Comparison of ENCODE assay signal across 8 cellular contexts in genomic region chr1:44036409-44037111, GRCh38. TPM values are rescaled to one million over a fixed set of nuclear protein-coding genes. Genes with fewer than 3 reads are reported as not detected.
DNase-seq lines count a peak whose midpoint lies in the region; ATAC-seq, FAIRE-seq and TF ChIP-seq lines count a peak whose summit lies in the region.

No MANE protein-coding gene starts in this region.

- H3K9me3 ChIP-seq in SJSA1 (replicated peaks) (no peaks in the 10 kb centered on the region), pancreas (no peaks in the 10 kb centered on the region), upper lobe of right lung (no peaks in the 10 kb centered on the region)

- 3 to 7% methylated on average over 6 of the region's 6 CpGs for WGBS in pancreas, 2 donors

- H3K4me3 ChIP-seq in SJSA1 = no peak overlapping the region
- H3K4me3 ChIP-seq in pancreas = no peak overlapping the region
- H3K4me3 ChIP-seq in upper lobe of right lung = no peak overlapping the region

- DNase-seq in DMS79 (lab: John Stamatoyannopoulos, UW) (peak; percentile 75), SJSA1 (ENCODE audit: low read depth in 1 of 2, low spot score in 2 of 2) (peak; percentile 56 to 73), foreskin melanocyte (peak; percentile 51), pancreas (peak; percentile 66 to 85 (median 72)), upper lobe of right lung (no peak)
- DNase-seq in activated gamma-delta T cell treated with anti-CD3 and anti-CD28 coated beads, Interleukin-2, amount 50 U/mL, for 16 hours (ENCODE audit: low read depth) = peak; percentile 48

- peak; percentile 91 for TF ChIP-seq CTCF in LNCAP (IDR thresholded peaks at IDR 0.05)
- TF ChIP-seq CTCF in pancreas (IDR thresholded peaks at IDR 0.05) = peak; percentile 53 to 78 (median 75)
- peak; percentile 83 for TF ChIP-seq CTCF in upper lobe of right lung (IDR thresholded peaks at IDR 0.05)

- ATAC-seq in pancreas (peak; percentile 78 to 94 (median 90)), upper lobe of right lung (peak; percentile 89), HG03045 (IDR thresholded peaks at IDR 0.05; ENCODE audit: unreplicated experiment) (no peak)

- intact Hi-C loops in pancreas (cut with DNase I) (loop anchor here in 1 of 3 donors (5.0 to 10.0 kb wide), 2 partner anchors 34 to 272 kb away; no protein-coding TSS in a partner anchor), upper lobe of right lung (cut with DNase I) (loop anchor here (5.0 kb wide), 1 partner anchor 34 kb away; no protein-coding TSS in a partner anchor)

- no peak for FAIRE-seq in pancreas (lab: Jason Lieb, UNC)

- H3K4me1 ChIP-seq in SJSA1 (replicated peaks) (no peaks in the 10 kb centered on the region; the same call in 1 of the 2 replicates), pancreas (peaks cover 0 to 10% (median 0%) of the 10 kb centered on the region in 3 donors), upper lobe of right lung (peaks cover 19% of the 10 kb centered on the region)

- H3K36me3 ChIP-seq in SJSA1 (no peaks in the 10 kb centered on the region), pancreas (no peaks in the 10 kb centered on the region), upper lobe of right lung (no peaks in the 10 kb centered on the region)

- H3K27me3 ChIP-seq in SJSA1 (replicated peaks) (no peaks in the 10 kb centered on the region), pancreas (no peaks in the 10 kb centered on the region), upper lobe of right lung (no peaks in the 10 kb centered on the region)

- H3K27ac ChIP-seq in SJSA1 = no peak overlapping the region
- H3K27ac ChIP-seq in pancreas = peak overlapping the region in 3 of 4 donors; percentile 31 to 53 (median 35)
- peak overlapping the region; percentile 58 for H3K27ac ChIP-seq in upper lobe of right lung

RNA-seq across cellular contexts. Expression of gene SLC6A9, which starts 5.3 kb away (rescaled TPM):
- total RNA-seq in SJSA1 (2014; rRNA removed; shearing (Covaris generic)) = 0.66 and 1.4 TPM in 2 replicates
- 10 to 100 TPM in 1 of 6 donors, 1 to 10 TPM in 5; 1.9 to 23.4 (median 4.2) TPM for total RNA-seq in pancreas
- polyA plus RNA-seq in pancreas = 1 to 10 TPM; 3.9 to 5.0 TPM
- total RNA-seq in upper lobe of right lung = 19.2 TPM

RNA-seq across cellular contexts. Expression of gene CCDC24, which starts 45.2 kb away (rescaled TPM):
- total RNA-seq in SJSA1 (2014; rRNA removed; shearing (Covaris generic)) = 1.7 and 4.1 TPM in 2 replicates
- total RNA-seq in pancreas (10 to 100 TPM in 1 of 6 donors, 1 to 10 TPM in 5; 3.9 to 13.2 (median 5.3) TPM), upper lobe of right lung (5.3 TPM)
- polyA plus RNA-seq in pancreas = 10 to 100 TPM; 39.2 to 45.9 TPM

RNA-seq across cellular contexts. Expression of gene B4GALT2, which starts 57.5 kb away (rescaled TPM):
- 70.2 and 81.8 TPM in 2 replicates for total RNA-seq in SJSA1 (2014; rRNA removed; shearing (Covaris generic))
- total RNA-seq in pancreas (10 to 100 TPM; 16.7 to 29.9 (median 25.9) TPM), upper lobe of right lung (23.8 TPM)
- polyA plus RNA-seq in pancreas = 10 to 100 TPM; 28.2 to 36.7 TPM
